32 cellular contexts compared by ENCODE assay signal in the genomic region with DNA sequence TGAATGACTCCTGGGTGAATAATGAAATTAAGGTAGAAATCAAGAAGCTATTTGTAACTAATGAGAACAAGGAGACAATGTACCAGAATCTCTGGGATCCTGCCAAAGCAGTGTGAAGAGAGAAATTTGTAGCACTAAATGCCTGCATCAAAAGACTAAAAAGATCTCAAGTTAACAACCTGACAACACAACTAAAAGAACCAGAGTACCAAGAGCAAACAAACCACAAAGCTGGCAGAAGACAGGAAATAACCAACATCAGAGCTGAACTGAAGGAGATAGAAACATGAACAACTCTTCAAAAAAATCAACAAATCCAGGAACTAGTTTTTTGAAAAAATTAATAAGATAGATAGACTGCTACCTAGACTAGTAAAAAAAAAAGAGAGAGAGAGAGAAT. TPM values are rescaled to one million over a fixed set of nuclear protein-coding genes. Genes with fewer than 3 reads are reported as not detected.
"Had no signal": no experiment of that assay in that cellular context is flagged by ENCODE, and none has a peak within 500 bp of the region (broad histone marks: within the 10 kb centered on the region; RNA-seq: fewer than 3 reads in every experiment).

No MANE protein-coding gene starts in this region.

- H3K4me3 ChIP-seq: ascending aorta, breast epithelium, cardiac muscle cell, coronary artery, esophagus squamous epithelium, gastroesophageal sphincter, heart right ventricle, hepatocyte had no signal

- DNase-seq: activated CD4-positive, alpha-beta T cell treated with anti-CD3 and anti-CD28 coated beads for 36 hours; activated CD4-positive, alpha-beta T cell treated with anti-CD3 and anti-CD28 coated beads, Interleukin-2, amount 10 ng/mL, durations not matched to agents 7 days and 5 days; activated CD4-positive, alpha-beta T cell treated with anti-CD3 and anti-CD28 coated beads, Interleukin-2, amount 50 U/mL, for 48 hours; activated CD4-positive, CD25-positive, alpha-beta regulatory T cell; activated CD4-positive, CD25-positive, alpha-beta regulatory T cell treated with anti-CD3 and anti-CD28 coated beads, Interleukin-2, amount 50 U/mL, for 72 hours; activated CD8-positive, alpha-beta memory T cell treated with anti-CD3 and anti-CD28 coated beads for 24 hours; activated CD8-positive, alpha-beta T cell treated with anti-CD3 and anti-CD28 coated beads for 36 hours; activated effector memory CD4-positive, alpha-beta T cell treated with Interleukin-2 at 50 U/mL for 16 hours; activated gamma-delta T cell treated with Interleukin-2 at 50 U/mL for 16 hours; activated naive CD4-positive, alpha-beta T cell treated with anti-CD3 and anti-CD28 coated beads, Interleukin-2, amount 50 U/mL, for 16 hours; activated naive CD4-positive, alpha-beta T cell treated with Interleukin-2 at 50 U/mL for 16 hours; activated naive CD8-positive, alpha-beta T cell treated with anti-CD3 and anti-CD28 coated beads for 36 hours; activated T-cell treated with anti-CD3 and anti-CD28 coated beads, Interleukin-2, amount 50 U/mL, for 4 hours; dermis blood vessel endothelial cell; effector CD4-positive, alpha-beta T cell; effector memory CD8-positive, alpha-beta T cell; erythroblast; esophagus squamous epithelium; foreskin melanocyte; heart right ventricle; T-helper 2 cell had no signal

- H3K27ac Mint-ChIP-seq: activated CD4-positive, alpha-beta T cell treated with anti-CD3 and anti-CD28 coated beads for 36 hours; activated CD4-positive, alpha-beta T cell treated with anti-CD3 and anti-CD28 coated beads, Interleukin-2, amount 10 ng/mL, durations not matched to agents 7 days and 5 days; activated CD8-positive, alpha-beta T cell treated with anti-CD3 and anti-CD28 coated beads for 36 hours; activated naive CD8-positive, alpha-beta T cell treated with anti-CD3 and anti-CD28 coated beads for 36 hours; activated T-helper 17 cell treated with anti-CD3 and anti-CD28 coated beads, Interleukin-2, amount 50 U/mL, for 72 hours; brain; effector memory CD8-positive, alpha-beta T cell had no signal

- H3K9me3 ChIP-seq: ascending aorta, esophagus squamous epithelium, gastroesophageal sphincter had no signal

- H3K4me1 ChIP-seq: ascending aorta, breast epithelium, esophagus squamous epithelium, gastroesophageal sphincter, heart right ventricle had no signal

- H3K27me3 ChIP-seq: ascending aorta, breast epithelium, cardiac muscle cell, gastroesophageal sphincter had no signal

- H3K36me3 Mint-ChIP-seq: brain had no signal

- H3K4me1 Mint-ChIP-seq: activated T-helper 17 cell treated with anti-CD3 and anti-CD28 coated beads, Interleukin-2, amount 50 U/mL, for 72 hours; brain; central memory CD8-positive, alpha-beta T cell had no signal

- H3K27ac ChIP-seq: ascending aorta, breast epithelium, cardiac muscle cell, coronary artery, esophagus squamous epithelium, gastroesophageal sphincter, heart right ventricle, hepatocyte had no signal

- ATAC-seq: activated CD4-positive, alpha-beta T cell treated with anti-CD3 and anti-CD28 coated beads for 36 hours; activated CD8-positive, alpha-beta T cell treated with anti-CD3 and anti-CD28 coated beads for 36 hours; activated T-cell treated with anti-CD3 and anti-CD28 coated beads, Interleukin-2, amount 50 U/mL, for 4 hours; activated T-helper 17 cell treated with anti-CD3 and anti-CD28 coated beads, Interleukin-2, amount 50 U/mL, for 72 hours; effector memory CD8-positive, alpha-beta T cell; gastroesophageal sphincter; heart right ventricle had no signal

- H3K27me3 Mint-ChIP-seq: activated naive CD8-positive, alpha-beta T cell treated with anti-CD3 and anti-CD28 coated beads for 36 hours had no signal

- H3K79me2 ChIP-seq: hepatocyte had no signal

- H3K36me3 ChIP-seq: ascending aorta, breast epithelium, cardiac muscle cell, esophagus squamous epithelium, gastroesophageal sphincter, heart right ventricle had no signal

- H3K4me2 ChIP-seq: hepatocyte had no signal

- H3K4me3 Mint-ChIP-seq: activated CD4-positive, alpha-beta T cell treated with anti-CD3 and anti-CD28 coated beads for 36 hours; activated CD4-positive, alpha-beta T cell treated with anti-CD3 and anti-CD28 coated beads, Interleukin-2, amount 10 ng/mL, durations not matched to agents 7 days and 5 days; activated CD8-positive, alpha-beta T cell treated with anti-CD3 and anti-CD28 coated beads for 36 hours; activated naive CD8-positive, alpha-beta T cell treated with anti-CD3 and anti-CD28 coated beads for 36 hours; activated T-cell treated with anti-CD3 and anti-CD28 coated beads, Interleukin-2, amount 50 U/mL, for 4 hours; activated T-helper 17 cell treated with anti-CD3 and anti-CD28 coated beads, Interleukin-2, amount 50 U/mL, for 72 hours; brain; central memory CD8-positive, alpha-beta T cell; effector memory CD8-positive, alpha-beta T cell had no signal

- H2AFZ ChIP-seq: hepatocyte had no signal

RNA-seq across cellular contexts. Expression of gene CFAP299, which starts 8.4 kb away (rescaled TPM):
- total RNA-seq: activated CD4-positive, alpha-beta T cell treated with anti-CD3 and anti-CD28 coated beads for 36 hours; activated CD4-positive, alpha-beta T cell treated with anti-CD3 and anti-CD28 coated beads, Interleukin-2, amount 10 ng/mL, durations not matched to agents 7 days and 5 days; activated CD8-positive, alpha-beta T cell treated with anti-CD3 and anti-CD28 coated beads for 36 hours; activated naive CD8-positive, alpha-beta T cell treated with anti-CD3 and anti-CD28 coated beads for 36 hours; activated T-cell treated with anti-CD3 and anti-CD28 coated beads, Interleukin-2, amount 50 U/mL, for 4 hours; ascending aorta; esophagus squamous epithelium; glomerular endothelial cell; hepatocyte; T-helper 1 cell treated with Interleukin-12 subunit alpha and Interleukin-12 subunit beta and Interleukin-4 antibody, amounts not matched to agents 30 ng/mL and 1 ng/mL, for 36 hours had no signal
